ENCODE assay signal across 1 cellular context in the genomic region with DNA sequence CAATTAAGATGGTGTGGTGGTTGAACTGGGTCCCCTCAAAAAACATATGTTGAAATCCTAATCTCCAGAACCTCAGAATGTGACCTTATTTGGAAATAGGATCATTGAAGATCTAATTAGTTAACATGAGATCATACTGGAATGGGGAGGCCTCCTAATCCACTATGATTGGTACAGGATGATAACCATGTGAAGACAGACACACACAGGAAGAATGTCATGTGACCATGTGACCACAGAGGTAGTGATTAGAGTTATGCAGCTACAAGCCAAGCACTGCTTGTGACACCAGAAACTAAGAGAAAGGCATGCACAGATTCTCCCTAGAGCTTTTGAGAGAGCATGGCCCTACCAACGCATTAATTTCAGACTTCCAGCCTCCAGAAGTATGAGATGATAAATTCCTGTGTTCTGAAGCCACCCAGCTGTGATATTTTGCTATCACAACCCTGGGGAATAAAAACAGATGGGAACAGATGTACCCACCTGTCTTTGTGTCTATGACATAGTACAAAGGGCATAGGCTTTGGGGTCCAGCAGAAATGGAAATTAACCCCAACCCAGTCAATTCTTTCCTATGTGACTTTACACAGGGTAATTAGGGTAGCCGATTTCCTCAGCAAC.
TF ChIP-seq lines count a peak whose summit lies in the region.

No MANE protein-coding gene starts in this region.

TF ChIP-seq in GM12878, 131 proteins besides CTCF, POLR2A, EP300 and RAD21:
- peak; percentile 61 for TF ChIP-seq RUNX3 (IDR thresholded peaks at IDR 0.05; ENCODE audit: low read length)
- peak; percentile 44; the same call in 1 of the 2 replicates for TF ChIP-seq RAD51 (IDR thresholded peaks at IDR 0.05)
- no peak for TF ChIP-seq CHD2 (IDR thresholded peaks at IDR 0.05; ENCODE audit: borderline replicate concordance, low read depth, low read length)
- peak; percentile 34 for TF ChIP-seq USF1 (IDR thresholded peaks at IDR 0.05; ENCODE audit: borderline replicate concordance, extremely low read length, insufficient read depth, low read depth, low read length)
- no peak for TF ChIP-seq GABPA (IDR thresholded peaks at IDR 0.05; ENCODE audit: low read depth)
- peak; percentile 13; the same call in 1 of the 2 replicates for TF ChIP-seq ATF3 (IDR thresholded peaks at IDR 0.05; ENCODE audit: borderline replicate concordance, extremely low read depth, low read depth, low read length)
